ENCODE assay signal across 13 cellular contexts in genomic region chr12:53805801-53806200, GRCh38. TPM values are rescaled to one million over a fixed set of nuclear protein-coding genes. Genes with fewer than 3 reads are reported as not detected.
DNase-seq lines count a peak whose midpoint lies in the region; ATAC-seq and FAIRE-seq lines count a peak whose summit lies in the region.
"Had no signal": no experiment of that assay in that cellular context is flagged by ENCODE, and none has a peak within 500 bp of the region (broad histone marks: within the 10 kb centered on the region; RNA-seq: fewer than 3 reads in every experiment).

No MANE protein-coding gene starts in this region.

- no peaks in the 10 kb centered on the region for H3K9me3 Mint-ChIP-seq in activated T-helper 17 cell treated with anti-CD3 and anti-CD28 coated beads, Interleukin-2, amount 50 U/mL, for 72 hours
- H3K9me3 Mint-ChIP-seq: H9 had no signal

- peak overlapping the region; percentile 48 for H3K27ac ChIP-seq in temporal lobe (ENCODE audit: low read depth, low read length)
- H3K27ac ChIP-seq: BLaER1 treated with 17β-estradiol and CSF1 and Interleukin-3, amounts not matched to agents 10 nM and 100 nM had no signal

- H3K4me1 Mint-ChIP-seq in activated T-helper 17 cell treated with anti-CD3 and anti-CD28 coated beads, Interleukin-2, amount 50 U/mL, for 72 hours = no peaks in the 10 kb centered on the region

- no peak for ATAC-seq in activated T-helper 17 cell treated with anti-CD3 and anti-CD28 coated beads, Interleukin-2, amount 50 U/mL, for 72 hours (replicated peaks)
- ATAC-seq: SK-N-SH treated with all-trans-retinoic acid at 6 μM for 48 hours had no signal

- H3K4me3 Mint-ChIP-seq in activated T-helper 17 cell treated with anti-CD3 and anti-CD28 coated beads, Interleukin-2, amount 50 U/mL, for 72 hours = no peak overlapping the region
- H3K4me3 Mint-ChIP-seq: H9 had no signal

- DNase-seq in HCEC 1CT = peak; percentile 56
- peak; percentile 5 for DNase-seq in RCC 7860 (ENCODE audit: low spot score)
- peak; percentile 5 for DNase-seq in glomerular visceral epithelial cell (ENCODE audit: extremely low spot score)
- DNase-seq in stimulated activated CD4-positive, alpha-beta T cell treated with anti-CD3 and anti-CD28 coated beads, Interleukin-2, amount 100 ng/mL, for 48 hours = no peak
- DNase-seq in NCI-H187 treated with DMSO at 0.1 percent for 48 hours (lab: John Stamatoyannopoulos, UW) = no peak
- DNase-seq: H9, NCI-H1436 treated with DMSO at 0.1 percent for 48 hours, NCI-H524 treated with DMSO at 0.1 percent for 48 hours, SHP77 had no signal

- no peak for FAIRE-seq in RCC 7860 (lab: Jason Lieb, UNC)

- H3K27ac Mint-ChIP-seq in activated T-helper 17 cell treated with anti-CD3 and anti-CD28 coated beads, Interleukin-2, amount 50 U/mL, for 72 hours = no peak overlapping the region
- H3K27ac Mint-ChIP-seq: H9 had no signal

- H3K27me3 Mint-ChIP-seq in activated T-helper 17 cell treated with anti-CD3 and anti-CD28 coated beads, Interleukin-2, amount 50 U/mL, for 72 hours = peaks cover 52% of the 10 kb centered on the region

- H3K36me3 Mint-ChIP-seq in activated T-helper 17 cell treated with anti-CD3 and anti-CD28 coated beads, Interleukin-2, amount 50 U/mL, for 72 hours (ENCODE audit: low read depth) = no peaks in the 10 kb centered on the region

RNA-seq across cellular contexts. Expression of gene CISTR, which starts 54.0 kb away (rescaled TPM):
- not detected for total RNA-seq in temporal lobe
- total RNA-seq in activated T-helper 17 cell treated with anti-CD3 and anti-CD28 coated beads, Interleukin-2, amount 50 U/mL, for 72 hours = not detected
- total RNA-seq: H9 had no signal

Comparison
In these comparisons a context has a peak if more than half of its experiments do, and no peak if none do; other contexts are left out.
1. DNase-seq: peak in HCEC 1CT (single experiment), RCC 7860 (single experiment) and glomerular visceral epithelial cell (single experiment); none in stimulated activated CD4-positive, alpha-beta T cell treated with anti-CD3 and anti-CD28 coated beads, Interleukin-2, amount 100 ng/mL, for 48 hours (0 of 2) and NCI-H187 treated with DMSO at 0.1 percent for 48 hours (single experiment).